In the genomic region with DNA sequence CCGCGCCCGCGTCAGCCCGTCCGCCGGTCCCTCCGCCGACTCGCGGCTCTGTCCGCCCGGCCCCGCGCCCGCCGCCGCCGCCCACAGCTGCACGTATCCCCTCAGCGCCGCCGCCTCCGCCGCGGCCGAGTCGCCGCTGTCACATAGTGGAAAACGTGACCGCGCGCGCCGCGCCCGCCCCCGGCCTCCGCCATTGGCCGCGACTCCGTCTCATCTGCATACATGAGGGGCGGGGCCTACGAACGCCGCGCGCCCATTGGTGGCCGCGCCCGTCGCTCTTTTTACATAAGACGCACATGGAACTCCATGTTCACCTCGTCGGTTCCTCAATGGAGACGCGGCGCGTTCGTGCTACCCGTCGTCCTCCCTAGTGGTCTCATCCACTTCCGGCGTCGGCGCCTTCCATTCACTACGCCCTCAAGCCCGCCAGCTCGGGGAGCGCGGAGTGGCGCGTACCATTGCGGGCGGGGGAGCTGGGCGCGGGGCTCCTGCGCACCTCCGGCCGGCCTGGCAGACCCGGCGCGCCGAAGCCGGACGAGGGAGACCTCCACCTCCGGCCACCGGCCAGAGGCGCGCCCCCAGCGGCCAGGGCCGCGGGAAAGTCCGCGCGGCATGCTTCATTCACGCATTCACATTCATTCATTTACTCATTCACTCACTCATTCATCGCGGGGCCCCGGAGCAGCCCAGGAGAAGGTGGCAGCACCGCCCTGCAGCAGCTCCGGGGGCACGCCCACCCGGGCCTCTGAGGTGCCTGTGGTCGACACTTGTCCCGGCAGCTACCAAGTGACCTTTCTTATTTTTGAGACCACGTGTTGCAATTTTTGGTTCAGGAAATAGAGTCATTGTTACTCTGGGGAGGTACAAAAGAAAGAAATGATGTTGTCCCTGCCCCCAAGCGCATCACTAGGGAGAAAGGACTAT, we compare ENCODE assay signal across 1 cellular context.
TF ChIP-seq lines count a peak whose summit lies in the region.

No MANE protein-coding gene starts in this region.

TF ChIP-seq in HepG2, 621 proteins besides CTCF, POLR2A, EP300 and RAD21 (continues in another document):
- TF ChIP-seq, protein P1, sequence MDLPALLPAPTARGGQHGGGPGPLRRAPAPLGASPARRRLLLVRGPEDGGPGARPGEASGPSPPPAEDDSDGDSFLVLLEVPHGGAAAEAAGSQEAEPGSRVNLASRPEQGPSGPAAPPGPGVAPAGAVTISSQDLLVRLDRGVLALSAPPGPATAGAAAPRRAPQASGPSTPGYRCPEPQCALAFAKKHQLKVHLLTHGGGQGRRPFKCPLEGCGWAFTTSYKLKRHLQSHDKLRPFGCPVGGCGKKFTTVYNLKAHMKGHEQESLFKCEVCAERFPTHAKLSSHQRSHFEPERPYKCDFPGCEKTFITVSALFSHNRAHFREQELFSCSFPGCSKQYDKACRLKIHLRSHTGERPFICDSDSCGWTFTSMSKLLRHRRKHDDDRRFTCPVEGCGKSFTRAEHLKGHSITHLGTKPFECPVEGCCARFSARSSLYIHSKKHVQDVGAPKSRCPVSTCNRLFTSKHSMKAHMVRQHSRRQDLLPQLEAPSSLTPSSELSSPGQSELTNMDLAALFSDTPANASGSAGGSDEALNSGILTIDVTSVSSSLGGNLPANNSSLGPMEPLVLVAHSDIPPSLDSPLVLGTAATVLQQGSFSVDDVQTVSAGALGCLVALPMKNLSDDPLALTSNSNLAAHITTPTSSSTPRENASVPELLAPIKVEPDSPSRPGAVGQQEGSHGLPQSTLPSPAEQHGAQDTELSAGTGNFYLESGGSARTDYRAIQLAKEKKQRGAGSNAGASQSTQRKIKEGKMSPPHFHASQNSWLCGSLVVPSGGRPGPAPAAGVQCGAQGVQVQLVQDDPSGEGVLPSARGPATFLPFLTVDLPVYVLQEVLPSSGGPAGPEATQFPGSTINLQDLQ (CRISPR knock-in tag; IDR thresholded peaks at IDR 0.05) = no peak
- TF ChIP-seq ZNF839 (CRISPR knock-in tag; IDR thresholded peaks at IDR 0.05; ENCODE audit: borderline replicate concordance) = 0 out of 2 replicates have a peak, but pooled peaks have one; percentile 2
- peak; percentile 85; the same call in 1 of the 2 replicates for TF ChIP-seq ZBTB1 (CRISPR knock-in tag; IDR thresholded peaks at IDR 0.05; ENCODE audit: borderline replicate concordance)
- TF ChIP-seq NKX3-1 (CRISPR knock-in tag; IDR thresholded peaks at IDR 0.05) = no peak
- peak; percentile 97; the same call in 1 of the 2 replicates for TF ChIP-seq ATM (IDR thresholded peaks at IDR 0.05; ENCODE audit: borderline replicate concordance)
- TF ChIP-seq YY1 (IDR thresholded peaks at IDR 0.05; ENCODE audit: insufficient read depth, insufficient replicate concordance, low read depth, low read length) = peak; percentile 85
- peak; percentile 56; the same call in 1 of the 2 replicates for TF ChIP-seq ZNF292 (CRISPR knock-in tag; IDR thresholded peaks at IDR 0.05; ENCODE audit: borderline replicate concordance, low read depth)
- TF ChIP-seq PHB2 (IDR thresholded peaks at IDR 0.05; ENCODE audit: partially characterized antibody) = no peak
- no peak for TF ChIP-seq ZNF7 (CRISPR knock-in tag; IDR thresholded peaks at IDR 0.05)
- peak; percentile 81 for TF ChIP-seq PHF8 (CRISPR knock-in tag; IDR thresholded peaks at IDR 0.05)
- TF ChIP-seq HES4 (CRISPR knock-in tag; IDR thresholded peaks at IDR 0.05; ENCODE audit: borderline replicate concordance) = peak; percentile 12; the same call in 1 of the 2 replicates
- peak; percentile 33; the same call in 1 of the 2 replicates for TF ChIP-seq ZNF446 (CRISPR knock-in tag; IDR thresholded peaks at IDR 0.05)
- TF ChIP-seq NR2C2 (CRISPR knock-in tag; IDR thresholded peaks at IDR 0.05; ENCODE audit: borderline replicate concordance) = peak; percentile 46
- peak; percentile 30; the same call in 1 of the 2 replicates for TF ChIP-seq MAZ (IDR thresholded peaks at IDR 0.05; ENCODE audit: borderline replicate concordance, low read depth, low read length)
- TF ChIP-seq MAZ (CRISPR knock-in tag; IDR thresholded peaks at IDR 0.05; ENCODE audit: low read depth) = peak; percentile 83; the same call in 1 of the 2 replicates
- peak; percentile 94 for TF ChIP-seq KDM2A (CRISPR knock-in tag; IDR thresholded peaks at IDR 0.05; ENCODE audit: borderline replicate concordance, low read depth)
- peak; percentile 60; the same call in 1 of the 2 replicates for TF ChIP-seq PPARG (CRISPR knock-in tag; conservative IDR thresholded peaks at IDR 0.05)
- peak; percentile 100 for TF ChIP-seq SAP130 (CRISPR knock-in tag; IDR thresholded peaks at IDR 0.05; ENCODE audit: low read depth)
- TF ChIP-seq ZKSCAN5 (CRISPR knock-in tag; IDR thresholded peaks at IDR 0.05) = peak; percentile 53; the same call in 1 of the 2 replicates
- peak; percentile 71 for TF ChIP-seq CREM (IDR thresholded peaks at IDR 0.05)
- no peak for TF ChIP-seq CREM (CRISPR knock-in tag; IDR thresholded peaks at IDR 0.05)
- TF ChIP-seq, protein P2, sequence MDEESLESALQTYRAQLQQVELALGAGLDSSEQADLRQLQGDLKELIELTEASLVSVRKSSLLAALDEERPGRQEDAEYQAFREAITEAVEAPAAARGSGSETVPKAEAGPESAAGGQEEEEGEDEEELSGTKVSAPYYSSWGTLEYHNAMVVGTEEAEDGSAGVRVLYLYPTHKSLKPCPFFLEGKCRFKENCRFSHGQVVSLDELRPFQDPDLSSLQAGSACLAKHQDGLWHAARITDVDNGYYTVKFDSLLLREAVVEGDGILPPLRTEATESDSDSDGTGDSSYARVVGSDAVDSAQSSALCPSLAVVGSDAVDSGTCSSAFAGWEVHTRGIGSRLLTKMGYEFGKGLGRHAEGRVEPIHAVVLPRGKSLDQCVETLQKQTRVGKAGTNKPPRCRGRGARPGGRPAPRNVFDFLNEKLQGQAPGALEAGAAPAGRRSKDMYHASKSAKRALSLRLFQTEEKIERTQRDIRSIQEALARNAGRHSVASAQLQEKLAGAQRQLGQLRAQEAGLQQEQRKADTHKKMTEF (CRISPR knock-in tag; IDR thresholded peaks at IDR 0.05) = peak; percentile 89
- TF ChIP-seq ZNF816 (CRISPR knock-in tag; IDR thresholded peaks at IDR 0.05; ENCODE audit: borderline replicate concordance) = no peak; the same call in 1 of the 2 replicates
- TF ChIP-seq CBX1 (IDR thresholded peaks at IDR 0.05; ENCODE audit: low read depth) = peak; percentile 53
- peak; percentile 59 to 91; a peak in 2 of 4 replicates for TF ChIP-seq KLF16 (CRISPR knock-in tag; IDR thresholded peaks at IDR 0.05)
- TF ChIP-seq KLF6 (CRISPR knock-in tag; IDR thresholded peaks at IDR 0.05) = peak; percentile 92
- peak; percentile 71 for TF ChIP-seq KMT2A (CRISPR knock-in tag; IDR thresholded peaks at IDR 0.05)
- peak; percentile 90 for TF ChIP-seq THAP11 (CRISPR knock-in tag; IDR thresholded peaks at IDR 0.05)
- TF ChIP-seq, protein P3, sequence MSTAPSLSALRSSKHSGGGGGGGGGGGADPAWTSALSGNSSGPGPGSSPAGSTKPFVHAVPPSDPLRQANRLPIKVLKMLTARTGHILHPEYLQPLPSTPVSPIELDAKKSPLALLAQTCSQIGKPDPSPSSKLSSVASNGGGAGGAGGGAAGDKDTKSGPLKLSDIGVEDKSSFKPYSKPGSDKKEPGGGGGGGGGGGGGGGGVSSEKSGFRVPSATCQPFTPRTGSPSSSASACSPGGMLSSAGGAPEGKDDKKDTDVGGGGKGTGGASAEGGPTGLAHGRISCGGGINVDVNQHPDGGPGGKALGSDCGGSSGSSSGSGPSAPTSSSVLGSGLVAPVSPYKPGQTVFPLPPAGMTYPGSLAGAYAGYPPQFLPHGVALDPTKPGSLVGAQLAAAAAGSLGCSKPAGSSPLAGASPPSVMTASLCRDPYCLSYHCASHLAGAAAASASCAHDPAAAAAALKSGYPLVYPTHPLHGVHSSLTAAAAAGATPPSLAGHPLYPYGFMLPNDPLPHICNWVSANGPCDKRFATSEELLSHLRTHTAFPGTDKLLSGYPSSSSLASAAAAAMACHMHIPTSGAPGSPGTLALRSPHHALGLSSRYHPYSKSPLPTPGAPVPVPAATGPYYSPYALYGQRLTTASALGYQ (CRISPR knock-in tag; IDR thresholded peaks at IDR 0.05) = no peak
- peak; percentile 89; the same call in 1 of the 2 replicates for TF ChIP-seq ZNF616 (CRISPR knock-in tag; IDR thresholded peaks at IDR 0.05; ENCODE audit: low read depth)
- TF ChIP-seq, protein P4, sequence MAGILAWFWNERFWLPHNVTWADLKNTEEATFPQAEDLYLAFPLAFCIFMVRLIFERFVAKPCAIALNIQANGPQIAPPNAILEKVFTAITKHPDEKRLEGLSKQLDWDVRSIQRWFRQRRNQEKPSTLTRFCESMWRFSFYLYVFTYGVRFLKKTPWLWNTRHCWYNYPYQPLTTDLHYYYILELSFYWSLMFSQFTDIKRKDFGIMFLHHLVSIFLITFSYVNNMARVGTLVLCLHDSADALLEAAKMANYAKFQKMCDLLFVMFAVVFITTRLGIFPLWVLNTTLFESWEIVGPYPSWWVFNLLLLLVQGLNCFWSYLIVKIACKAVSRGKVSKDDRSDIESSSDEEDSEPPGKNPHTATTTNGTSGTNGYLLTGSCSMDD (CRISPR knock-in tag; IDR thresholded peaks at IDR 0.05) = no peak
- peak; percentile 36; the same call in 1 of the 2 replicates for TF ChIP-seq HNF4G (IDR thresholded peaks at IDR 0.05; ENCODE audit: borderline replicate concordance, low read depth, low read length)
- TF ChIP-seq HNF4G (CRISPR knock-in tag; IDR thresholded peaks at IDR 0.05; ENCODE audit: borderline replicate concordance, low read depth) = no peak
- TF ChIP-seq TOE1 (CRISPR knock-in tag; IDR thresholded peaks at IDR 0.05) = 0 out of 2 replicates have a peak, but pooled peaks have one; percentile 60
- TF ChIP-seq RBFOX2 (IDR thresholded peaks at IDR 0.05; ENCODE audit: low read depth, low read length) = peak; percentile 87
- 0 out of 2 replicates have a peak, but pooled peaks have one; percentile 45 for TF ChIP-seq NFATC3 (CRISPR knock-in tag; IDR thresholded peaks at IDR 0.05)
- peak; percentile 67; the same call in 1 of the 2 replicates for TF ChIP-seq MIER2 (CRISPR knock-in tag; IDR thresholded peaks at IDR 0.05)
- peak; percentile 67 for TF ChIP-seq ARNT2 (CRISPR knock-in tag; IDR thresholded peaks at IDR 0.05; ENCODE audit: low read depth)
- peak; percentile 93 for TF ChIP-seq TMF1 (CRISPR knock-in tag; IDR thresholded peaks at IDR 0.05; ENCODE audit: low read depth)
- TF ChIP-seq, protein P5, sequence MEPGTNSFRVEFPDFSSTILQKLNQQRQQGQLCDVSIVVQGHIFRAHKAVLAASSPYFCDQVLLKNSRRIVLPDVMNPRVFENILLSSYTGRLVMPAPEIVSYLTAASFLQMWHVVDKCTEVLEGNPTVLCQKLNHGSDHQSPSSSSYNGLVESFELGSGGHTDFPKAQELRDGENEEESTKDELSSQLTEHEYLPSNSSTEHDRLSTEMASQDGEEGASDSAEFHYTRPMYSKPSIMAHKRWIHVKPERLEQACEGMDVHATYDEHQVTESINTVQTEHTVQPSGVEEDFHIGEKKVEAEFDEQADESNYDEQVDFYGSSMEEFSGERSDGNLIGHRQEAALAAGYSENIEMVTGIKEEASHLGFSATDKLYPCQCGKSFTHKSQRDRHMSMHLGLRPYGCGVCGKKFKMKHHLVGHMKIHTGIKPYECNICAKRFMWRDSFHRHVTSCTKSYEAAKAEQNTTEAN (CRISPR knock-in tag; conservative IDR thresholded peaks at IDR 0.05) = peak; percentile 58; the same call in 1 of the 2 replicates
- TF ChIP-seq ZNF563 (CRISPR knock-in tag; IDR thresholded peaks at IDR 0.05) = peak; percentile 55
- TF ChIP-seq, protein P6, sequence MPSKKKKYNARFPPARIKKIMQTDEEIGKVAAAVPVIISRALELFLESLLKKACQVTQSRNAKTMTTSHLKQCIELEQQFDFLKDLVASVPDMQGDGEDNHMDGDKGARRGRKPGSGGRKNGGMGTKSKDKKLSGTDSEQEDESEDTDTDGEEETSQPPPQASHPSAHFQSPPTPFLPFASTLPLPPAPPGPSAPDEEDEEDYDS (CRISPR knock-in tag; IDR thresholded peaks at IDR 0.05) = peak; percentile 76
- peak; percentile 81 for TF ChIP-seq NCOA1 (CRISPR knock-in tag; IDR thresholded peaks at IDR 0.05)
- TF ChIP-seq, protein P7, sequence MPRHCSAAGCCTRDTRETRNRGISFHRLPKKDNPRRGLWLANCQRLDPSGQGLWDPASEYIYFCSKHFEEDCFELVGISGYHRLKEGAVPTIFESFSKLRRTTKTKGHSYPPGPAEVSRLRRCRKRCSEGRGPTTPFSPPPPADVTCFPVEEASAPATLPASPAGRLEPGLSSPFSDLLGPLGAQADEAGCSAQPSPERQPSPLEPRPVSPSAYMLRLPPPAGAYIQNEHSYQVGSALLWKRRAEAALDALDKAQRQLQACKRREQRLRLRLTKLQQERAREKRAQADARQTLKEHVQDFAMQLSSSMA (CRISPR knock-in tag; IDR thresholded peaks at IDR 0.05) = peak; percentile 69; the same call in 1 of the 2 replicates
- TF ChIP-seq SNAPC2 (CRISPR knock-in tag; IDR thresholded peaks at IDR 0.05) = peak; percentile 98
- TF ChIP-seq HMG20A (CRISPR knock-in tag; IDR thresholded peaks at IDR 0.05; ENCODE audit: borderline replicate concordance) = no peak
- peak; percentile 46 for TF ChIP-seq JARID2 (CRISPR knock-in tag; IDR thresholded peaks at IDR 0.05; ENCODE audit: insufficient replicate concordance)
- TF ChIP-seq, protein P8, sequence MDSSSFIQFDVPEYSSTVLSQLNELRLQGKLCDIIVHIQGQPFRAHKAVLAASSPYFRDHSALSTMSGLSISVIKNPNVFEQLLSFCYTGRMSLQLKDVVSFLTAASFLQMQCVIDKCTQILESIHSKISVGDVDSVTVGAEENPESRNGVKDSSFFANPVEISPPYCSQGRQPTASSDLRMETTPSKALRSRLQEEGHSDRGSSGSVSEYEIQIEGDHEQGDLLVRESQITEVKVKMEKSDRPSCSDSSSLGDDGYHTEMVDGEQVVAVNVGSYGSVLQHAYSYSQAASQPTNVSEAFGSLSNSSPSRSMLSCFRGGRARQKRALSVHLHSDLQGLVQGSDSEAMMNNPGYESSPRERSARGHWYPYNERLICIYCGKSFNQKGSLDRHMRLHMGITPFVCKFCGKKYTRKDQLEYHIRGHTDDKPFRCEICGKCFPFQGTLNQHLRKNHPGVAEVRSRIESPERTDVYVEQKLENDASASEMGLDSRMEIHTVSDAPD (CRISPR knock-in tag; IDR thresholded peaks at IDR 0.05) = peak; percentile 37; the same call in 1 of the 2 replicates
- no peak for TF ChIP-seq ZNF10 (CRISPR knock-in tag; IDR thresholded peaks at IDR 0.05; ENCODE audit: borderline replicate concordance, low read depth)
- no peak for TF ChIP-seq ZNF678 (CRISPR knock-in tag; IDR thresholded peaks at IDR 0.05)
- no peak for TF ChIP-seq ZNF841 (CRISPR knock-in tag; IDR thresholded peaks at IDR 0.05; ENCODE audit: borderline replicate concordance)
- peak; percentile 63; the same call in 1 of the 2 replicates for TF ChIP-seq AHR (CRISPR knock-in tag; IDR thresholded peaks at IDR 0.05)
- peak; percentile 75 for TF ChIP-seq PHF21A (CRISPR knock-in tag; IDR thresholded peaks at IDR 0.05)
